26 cellular contexts compared by ENCODE assay signal in genomic region chr2:186739739-186740138, GRCh38.
"Had no signal": no experiment of that assay in that cellular context is flagged by ENCODE, and none has a peak within 500 bp of the region (broad histone marks: within the 10 kb centered on the region; RNA-seq: fewer than 3 reads in every experiment).

No MANE protein-coding gene starts in this region.

- H3K27me3 ChIP-seq: colonic mucosa, dorsolateral prefrontal cortex, esophagus muscularis mucosa, esophagus squamous epithelium, foreskin keratinocyte, gastrocnemius medialis, gastroesophageal sphincter, heart left ventricle, heart right ventricle had no signal

- H3K27ac ChIP-seq: colonic mucosa, coronary artery, epithelial cell of prostate, esophagus muscularis mucosa, esophagus squamous epithelium, foreskin keratinocyte, gastrocnemius medialis, gastroesophageal sphincter, heart left ventricle, heart right ventricle had no signal

- H3K27ac Mint-ChIP-seq: dendritic cell treated with granulocyte-macrophage colony-stimulating factor and Interleukin-4, amounts not matched to agents 40 ng/mL and 50 ng/mL, for 4 days; effector memory CD8-positive, alpha-beta T cell; endodermal cell had no signal

- H3K36me3 ChIP-seq: colonic mucosa, esophagus muscularis mucosa, esophagus squamous epithelium, gastrocnemius medialis, gastroesophageal sphincter, heart right ventricle had no signal

- H3K4me1 ChIP-seq: colonic mucosa, esophagus muscularis mucosa, esophagus squamous epithelium, foreskin keratinocyte, gastrocnemius medialis, gastroesophageal sphincter, heart left ventricle, heart right ventricle had no signal

- H3K9me3 ChIP-seq: colonic mucosa, gastrocnemius medialis had no signal

- H3K4me3 Mint-ChIP-seq: dendritic cell treated with granulocyte-macrophage colony-stimulating factor and Interleukin-4, amounts not matched to agents 40 ng/mL and 50 ng/mL, for 4 days; effector memory CD8-positive, alpha-beta T cell; endodermal cell had no signal

- H3K27me3 Mint-ChIP-seq: dendritic cell treated with granulocyte-macrophage colony-stimulating factor and Interleukin-4, amounts not matched to agents 40 ng/mL and 50 ng/mL, for 4 days; effector memory CD8-positive, alpha-beta T cell had no signal

- FAIRE-seq: endothelial cell of umbilical vein had no signal

- H3K4me3 ChIP-seq: colonic mucosa, coronary artery, dorsolateral prefrontal cortex, esophagus muscularis mucosa, esophagus squamous epithelium, gastrocnemius medialis, gastroesophageal sphincter, heart left ventricle, heart right ventricle had no signal

- DNase-seq: colonic mucosa; cortex of kidney; dermis blood vessel endothelial cell; dorsolateral prefrontal cortex; effector CD4-positive, alpha-beta T cell; effector CD8-positive, alpha-beta T cell; effector memory CD4-positive, alpha-beta T cell; effector memory CD8-positive, alpha-beta T cell; endodermal cell; erythroblast; esophagus squamous epithelium; foreskin fibroblast; foreskin keratinocyte; foreskin melanocyte; gastrocnemius medialis; glutamatergic neuron; head of caudate nucleus; heart left ventricle; heart right ventricle had no signal

- ATAC-seq: effector memory CD8-positive, alpha-beta T cell; esophagus mucosa; foreskin keratinocyte; gastrocnemius medialis; gastroesophageal sphincter; heart left ventricle; heart right ventricle had no signal

- H3K9me3 Mint-ChIP-seq: effector memory CD8-positive, alpha-beta T cell had no signal
